ENCODE assay signal across 9 cellular contexts in genomic region chr19:11964496-11964857, GRCh38. TPM values are rescaled to one million over a fixed set of nuclear protein-coding genes. Genes with fewer than 3 reads are reported as not detected.
DNase-seq lines count a peak whose midpoint lies in the region; ATAC-seq and TF ChIP-seq lines count a peak whose summit lies in the region.
"Had no signal": no experiment of that assay in that cellular context is flagged by ENCODE, and none has a peak within 500 bp of the region (broad histone marks: within the 10 kb centered on the region; RNA-seq: fewer than 3 reads in every experiment).

No MANE protein-coding gene starts in this region.

- H3K36me3 ChIP-seq in DOHH2 (ENCODE audit: control insufficient read depth, low read length) (no peaks in the 10 kb centered on the region), duodenal mucosa (ENCODE audit: control insufficient read depth in 1 of 2, insufficient read depth in 2 of 2, low read length in 2 of 2) (no peaks in the 10 kb centered on the region), muscle layer of duodenum (ENCODE audit: control insufficient read depth in 1 of 2, insufficient read depth in 2 of 2, low read length in 2 of 2) (no peaks in the 10 kb centered on the region)

- 0 out of 2 replicates have a peak, but pooled peaks cover 3% of the 10 kb centered on the region for H3F3A ChIP-seq in DOHH2 (ENCODE audit: control insufficient read depth, insufficient read depth)

- H3K9me2 ChIP-seq in DOHH2 (replicated peaks; ENCODE audit: control insufficient read depth, low read length): no peaks in the 10 kb centered on the region

- H3K4me2 ChIP-seq in DOHH2 (ENCODE audit: low read length): peak overlapping the region; percentile 83

- peak overlapping the region; percentile 25 to 67 for H3K9ac ChIP-seq in duodenal mucosa (ENCODE audit: low read depth in 1 of 2, low read length in 2 of 2)

- H3K27me3 ChIP-seq in DOHH2 (ENCODE audit: control insufficient read depth, low read length) (no peaks in the 10 kb centered on the region), duodenal mucosa (ENCODE audit: control insufficient read depth in 1 of 2, insufficient read depth in 2 of 2, low read length in 2 of 2) (no peaks in the 10 kb centered on the region), muscle layer of duodenum (ENCODE audit: low read depth, low read length) (no peaks in the 10 kb centered on the region)

- H3K9me3 ChIP-seq in DOHH2 (ENCODE audit: control insufficient read depth, insufficient read depth, low read length): no peaks in the 10 kb centered on the region
- H3K9me3 ChIP-seq in duodenal mucosa (ENCODE audit: control insufficient read depth in 1 of 2, low read length in 2 of 2): no peaks in the 10 kb centered on the region
- H3K9me3 ChIP-seq in muscle layer of duodenum (ENCODE audit: control insufficient read depth in 1 of 2, low read length in 2 of 2): no peaks in the 10 kb centered on the region

- no peak for TF ChIP-seq CTCF in DOHH2 (IDR thresholded peaks at IDR 0.05; ENCODE audit: low read depth, low read length, poor library complexity, severe bottlenecking)

- no peak for ATAC-seq in HG03354 (IDR thresholded peaks at IDR 0.05; ENCODE audit: poor library complexity, severe bottlenecking, unreplicated experiment)

- H3K79me2 ChIP-seq in DOHH2 (ENCODE audit: control insufficient read depth, low read length): no peaks in the 10 kb centered on the region

- peak overlapping the region; percentile 42 for H3K27ac ChIP-seq in DOHH2 (ENCODE audit: low read depth, low read length)
- H3K27ac ChIP-seq in duodenal mucosa (ENCODE audit: low read depth, low read length): peak overlapping the region; percentile 95
- H3K27ac ChIP-seq in muscle layer of duodenum (ENCODE audit: low read length): peak overlapping the region; percentile 76

- no peak for DNase-seq in Jurkat, Clone E6-1 (ENCODE audit: low read depth, low spot score)
- DNase-seq in DMS 273 treated with DMSO at 0.1 percent for 48 hours (lab: John Stamatoyannopoulos, UW) (no peak), globus pallidus (ENCODE audit: low spot score) (no peak), mesenteric fat pad (ENCODE audit: low spot score) (no peak)

- H3K4me1 ChIP-seq in DOHH2 (ENCODE audit: control insufficient read depth, low read length) (peaks cover 18% of the 10 kb centered on the region), duodenal mucosa (ENCODE audit: control insufficient read depth in 1 of 2, insufficient read depth in 2 of 2, low read length in 2 of 2) (peaks cover 6 to 13% of the 10 kb centered on the region in 2 donors), muscle layer of duodenum (ENCODE audit: control insufficient read depth in 1 of 2, insufficient read depth in 2 of 2, low read length in 2 of 2) (peaks cover 7 to 15% of the 10 kb centered on the region in 2 donors)

- H3K4me3 ChIP-seq in DOHH2 (ENCODE audit: low read length): peak overlapping the region; percentile 89
- peak overlapping the region; percentile 61 for H3K4me3 ChIP-seq in Jurkat, Clone E6-1 (ENCODE audit: low read length)
- H3K4me3 ChIP-seq in duodenal mucosa (ENCODE audit: low read depth in 1 of 2, low read length in 2 of 2): peak overlapping the region; percentile 82 to 84
- H3K4me3 ChIP-seq in muscle layer of duodenum (ENCODE audit: low read depth in 1 of 2, low read length in 2 of 2): peak overlapping the region; percentile 75 to 83

- H4K20me1 ChIP-seq in DOHH2 (ENCODE audit: control insufficient read depth, insufficient read depth, low read depth, low read length): no peaks in the 10 kb centered on the region

RNA-seq across cellular contexts. Expression of gene ZNF763, which starts 0.4 kb away (rescaled TPM):
- 0.93 TPM for polyA plus RNA-seq in Jurkat, Clone E6-1 (2012; ENCODE audit: insufficient read depth, insufficient read length)
- 0.87 TPM for total RNA-seq in mesenteric fat pad
- total RNA-seq: NCI-H460 had no signal

RNA-seq across cellular contexts. Expression of gene ZNF700, which starts 39.6 kb away (rescaled TPM):
- polyA plus RNA-seq in Jurkat, Clone E6-1 (2012; ENCODE audit: insufficient read depth, insufficient read length): 9.4 TPM
- 9.1 TPM for total RNA-seq in mesenteric fat pad

Comparison
In these comparisons a context has a peak if more than half of its experiments do, and no peak if none do; other contexts are left out.
1. H3K27ac ChIP-seq: peak in every context shown above with its lines; median percentile 95 in duodenal mucosa; 76 in muscle layer of duodenum; 42 in DOHH2.